8 cellular contexts compared by ENCODE assay signal in genomic region chrX:21985332-21985777, GRCh38. TPM values are rescaled to one million over a fixed set of nuclear protein-coding genes. Genes with fewer than 3 reads are reported as not detected.
DNase-seq lines count a peak whose midpoint lies in the region; ATAC-seq and TF ChIP-seq lines count a peak whose summit lies in the region.

No MANE protein-coding gene starts in this region.

- no peaks in the 10 kb centered on the region for H4K20me1 ChIP-seq in DOHH2 (ENCODE audit: control insufficient read depth, insufficient read depth, low read depth, low read length)
- H4K20me1 ChIP-seq in OCI-LY3 (ENCODE audit: insufficient read depth, low read length): no peaks in the 10 kb centered on the region

- H3K79me2 ChIP-seq in DOHH2 (ENCODE audit: control insufficient read depth, low read length): no peaks in the 10 kb centered on the region
- H3K79me2 ChIP-seq in OCI-LY3 (ENCODE audit: low read length): no peaks in the 10 kb centered on the region

- H3K4me1 Mint-ChIP-seq in natural killer cell treated with Interleukin-12 subunit alpha and Interleukin-12 subunit beta and Interleukin-15 and Interleukin-18, amount 100 ng/mL, for 72 hours (ENCODE audit: low read depth in 2 of 2): peaks cover 1 to 20% of the 10 kb centered on the region in 2 donors

- H3K27ac Mint-ChIP-seq in natural killer cell treated with Interleukin-12 subunit alpha and Interleukin-12 subunit beta and Interleukin-15 and Interleukin-18, amount 100 ng/mL, for 72 hours: peak overlapping the region in 1 of 2 donors; percentile 41

- H3K9ac ChIP-seq in OCI-LY3 (ENCODE audit: low read length): no peak overlapping the region

- no peak overlapping the region for H3K4me2 ChIP-seq in DOHH2 (ENCODE audit: low read length)
- peak overlapping the region; percentile 46 for H3K4me2 ChIP-seq in OCI-LY3 (ENCODE audit: low read length)

- H2AFZ ChIP-seq in OCI-LY3 (ENCODE audit: low read depth, low read length): no peak overlapping the region

- no peaks in the 10 kb centered on the region for H3K9me3 Mint-ChIP-seq in natural killer cell treated with Interleukin-12 subunit alpha and Interleukin-12 subunit beta and Interleukin-15 and Interleukin-18, amount 100 ng/mL, for 72 hours

- no peaks in the 10 kb centered on the region for H3K36me3 Mint-ChIP-seq in natural killer cell treated with Interleukin-12 subunit alpha and Interleukin-12 subunit beta and Interleukin-15 and Interleukin-18, amount 100 ng/mL, for 72 hours

- H3K4me3 ChIP-seq in DOHH2 (ENCODE audit: low read length) (no peak overlapping the region), OCI-LY3 (ENCODE audit: low read length) (no peak overlapping the region)

- ATAC-seq in GM21723 (IDR thresholded peaks at IDR 0.05; ENCODE audit: unreplicated experiment) (peak; percentile 93), esophagus mucosa (peak; percentile 98)
- ATAC-seq in natural killer cell treated with Interleukin-12 subunit alpha and Interleukin-12 subunit beta and Interleukin-15 and Interleukin-18, amount 100 ng/mL, for 72 hours: peak; percentile 88 to 89

- peaks cover 3% of the 10 kb centered on the region for H3F3A ChIP-seq in DOHH2 (ENCODE audit: control insufficient read depth, insufficient read depth)

- no peaks in the 10 kb centered on the region for H3K27me3 Mint-ChIP-seq in natural killer cell treated with Interleukin-12 subunit alpha and Interleukin-12 subunit beta and Interleukin-15 and Interleukin-18, amount 100 ng/mL, for 72 hours

- H3K4me1 ChIP-seq in DOHH2 (ENCODE audit: control insufficient read depth, low read length) (no peaks in the 10 kb centered on the region), OCI-LY3 (ENCODE audit: low read length) (peaks cover 27% of the 10 kb centered on the region)

- DNase-seq in activated T-cell treated with anti-CD3 and anti-CD28 coated beads for 24 hours (ENCODE audit: low read depth) (peak; percentile 57), stromal cell of bone marrow (ENCODE audit: low read depth) (peak; percentile 64)
- DNase-seq in natural killer cell treated with Interleukin-12 subunit alpha and Interleukin-12 subunit beta and Interleukin-15 and Interleukin-18, amount 100 ng/mL, for 72 hours (ENCODE audit: low spot score): no peak

- TF ChIP-seq RAD21 in Ishikawa (IDR thresholded peaks at IDR 0.05; ENCODE audit: low read depth): peak; percentile 70

- no peaks in the 10 kb centered on the region for H3K9me3 ChIP-seq in DOHH2 (ENCODE audit: control insufficient read depth, insufficient read depth, low read length)
- H3K9me3 ChIP-seq in OCI-LY3 (ENCODE audit: insufficient read depth, low read length): no peaks in the 10 kb centered on the region

- no peaks in the 10 kb centered on the region for H3K9me2 ChIP-seq in DOHH2 (replicated peaks; ENCODE audit: control insufficient read depth, low read length)

- H3K27ac ChIP-seq in DOHH2 (ENCODE audit: low read depth, low read length) (no peak overlapping the region), OCI-LY3 (ENCODE audit: low read length) (no peak overlapping the region)

- TF ChIP-seq EP300 in Ishikawa (IDR thresholded peaks at IDR 0.05; ENCODE audit: borderline replicate concordance): no peak

- peak; percentile 76 for TF ChIP-seq CTCF in DOHH2 (IDR thresholded peaks at IDR 0.05; ENCODE audit: low read depth, low read length, poor library complexity, severe bottlenecking)
- peak; percentile 96 for TF ChIP-seq CTCF in OCI-LY3 (IDR thresholded peaks at IDR 0.05; ENCODE audit: low read depth, low read length)

- H3K36me3 ChIP-seq in DOHH2 (ENCODE audit: control insufficient read depth, low read length) (peaks cover 29% of the 10 kb centered on the region), OCI-LY3 (replicated peaks; ENCODE audit: low read depth, low read length) (peaks cover 22% of the 10 kb centered on the region)

- no peaks in the 10 kb centered on the region for H3K27me3 ChIP-seq in DOHH2 (ENCODE audit: control insufficient read depth, low read length)
- H3K27me3 ChIP-seq in OCI-LY3 (ENCODE audit: low read depth, low read length): no peaks in the 10 kb centered on the region

- H3K4me3 Mint-ChIP-seq in natural killer cell treated with Interleukin-12 subunit alpha and Interleukin-12 subunit beta and Interleukin-15 and Interleukin-18, amount 100 ng/mL, for 72 hours: no peak overlapping the region

TF ChIP-seq in Ishikawa, 13 proteins besides CTCF, POLR2A, EP300 and RAD21:
- TF ChIP-seq CEBPB (IDR thresholded peaks at IDR 0.05): no peak
- TF ChIP-seq USF1 (IDR thresholded peaks at IDR 0.05): no peak
- no peak for TF ChIP-seq EGR1 (IDR thresholded peaks at IDR 0.05)
- TF ChIP-seq CREB1 (IDR thresholded peaks at IDR 0.05; ENCODE audit: low read depth): no peak
- TF ChIP-seq FOXM1 (IDR thresholded peaks at IDR 0.05; ENCODE audit: borderline replicate concordance, low read depth): no peak
- TF ChIP-seq REST (IDR thresholded peaks at IDR 0.05; ENCODE audit: low read depth): no peak
- TF ChIP-seq ZBTB7A (IDR thresholded peaks at IDR 0.05; ENCODE audit: low read depth): no peak
- TF ChIP-seq TEAD4 (IDR thresholded peaks at IDR 0.05): no peak
- no peak for TF ChIP-seq TCF12 (IDR thresholded peaks at IDR 0.05; ENCODE audit: low read depth)
TF ChIP-seq in Ishikawa: peak in this region for 0.

RNA-seq across cellular contexts. Expression of gene SMS, which starts 44.8 kb away (rescaled TPM):
- 29.7 TPM for total RNA-seq in esophagus mucosa
- total RNA-seq in natural killer cell treated with Interleukin-12 subunit alpha and Interleukin-12 subunit beta and Interleukin-15 and Interleukin-18, amount 100 ng/mL, for 72 hours: 100 to 1,000 TPM; 119 to 127 TPM

RNA-seq across cellular contexts. Expression of gene PHEX, which starts 46.8 kb away (rescaled TPM):
- total RNA-seq in esophagus mucosa: 0.36 TPM
- total RNA-seq in natural killer cell treated with Interleukin-12 subunit alpha and Interleukin-12 subunit beta and Interleukin-15 and Interleukin-18, amount 100 ng/mL, for 72 hours: under 1 TPM; 0.10 to 0.45 TPM
